In the genomic region with DNA sequence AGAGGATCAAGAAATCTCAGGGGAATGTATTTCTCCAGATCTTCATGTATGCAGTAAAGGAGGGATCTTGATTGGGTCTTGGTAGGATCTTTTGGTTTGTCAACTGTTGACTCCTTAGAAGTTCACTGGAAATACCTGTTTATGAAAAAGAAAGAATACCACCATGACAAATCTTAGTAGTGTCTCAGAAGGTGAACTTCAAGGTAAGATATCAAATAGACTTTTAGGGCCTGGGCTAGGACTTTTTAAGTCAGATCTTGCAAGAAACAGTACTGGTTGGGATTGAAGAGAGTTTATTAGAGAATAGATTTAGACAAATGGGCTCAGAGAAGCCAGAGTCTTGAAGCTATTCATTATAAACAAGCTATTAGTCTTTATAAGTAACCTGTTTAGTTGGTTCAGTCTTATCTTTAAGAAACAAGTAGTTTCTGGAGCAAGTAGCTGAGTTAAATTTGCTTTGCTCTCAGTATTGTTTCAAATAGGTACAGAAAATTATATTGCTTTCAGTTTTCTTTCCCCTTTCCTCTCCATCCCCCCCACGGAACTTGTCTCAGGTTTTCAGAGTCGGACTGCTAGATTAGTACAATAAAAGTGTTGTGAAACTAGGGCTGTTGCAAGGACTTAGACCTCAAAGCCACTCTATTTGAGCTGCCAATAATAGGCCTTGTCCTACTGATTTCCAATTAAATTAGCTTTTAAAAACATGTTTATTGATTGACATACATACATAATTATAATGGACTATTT, we compare ENCODE assay signal across 11 cellular contexts.
DNase-seq lines count a peak whose midpoint lies in the region; ATAC-seq and TF ChIP-seq lines count a peak whose summit lies in the region.
"Had no signal": no experiment of that assay in that cellular context is flagged by ENCODE, and none has a peak within 500 bp of the region (broad histone marks: within the 10 kb centered on the region; RNA-seq: fewer than 3 reads in every experiment).

No MANE protein-coding gene starts in this region.

- peaks cover 12% of the 10 kb centered on the region for H3K27me3 Mint-ChIP-seq in activated naive CD8-positive, alpha-beta T cell treated with anti-CD3 and anti-CD28 coated beads for 36 hours
- peaks cover 3% of the 10 kb centered on the region for H3K27me3 Mint-ChIP-seq in activated naive CD8-positive, alpha-beta T cell treated with anti-CD3 and anti-CD28 coated beads, Interleukin-2, amount 50 U/mL, for 24 hours
- no peaks in the 10 kb centered on the region for H3K27me3 Mint-ChIP-seq in endodermal cell (ENCODE audit: insufficient read depth)

- no peak overlapping the region for H3K27ac ChIP-seq in endodermal cell (ENCODE audit: low read depth, low read length)

- H3K36me3 ChIP-seq in endodermal cell (ENCODE audit: control insufficient read depth, insufficient read depth, low read length), result no peaks in the 10 kb centered on the region

- H3K9ac ChIP-seq in endodermal cell (ENCODE audit: extremely low read depth, low read length, poor library complexity, severe bottlenecking), result no peak overlapping the region

- H3K36me3 Mint-ChIP-seq in activated naive CD8-positive, alpha-beta T cell treated with anti-CD3 and anti-CD28 coated beads for 36 hours, result no peaks in the 10 kb centered on the region
- H3K36me3 Mint-ChIP-seq in activated naive CD8-positive, alpha-beta T cell treated with anti-CD3 and anti-CD28 coated beads, Interleukin-2, amount 50 U/mL, for 24 hours (ENCODE audit: low read depth), result no peaks in the 10 kb centered on the region
- no peaks in the 10 kb centered on the region for H3K36me3 Mint-ChIP-seq in endodermal cell (ENCODE audit: low read depth)

- no peak overlapping the region for H3K4me3 ChIP-seq in endodermal cell (ENCODE audit: low read length)

- no peaks in the 10 kb centered on the region for H3K27me3 ChIP-seq in endodermal cell (ENCODE audit: control insufficient read depth, insufficient read depth, low read length, poor library complexity, severe bottlenecking)

- peaks cover 2% of the 10 kb centered on the region for H3K4me1 Mint-ChIP-seq in activated naive CD8-positive, alpha-beta T cell treated with anti-CD3 and anti-CD28 coated beads for 36 hours
- H3K4me1 Mint-ChIP-seq in activated naive CD8-positive, alpha-beta T cell treated with anti-CD3 and anti-CD28 coated beads, Interleukin-2, amount 50 U/mL, for 24 hours, result peaks cover 6% of the 10 kb centered on the region
- H3K4me1 Mint-ChIP-seq in endodermal cell, result peaks cover 2% of the 10 kb centered on the region

- peak overlapping the region; percentile 66 for H3K27ac Mint-ChIP-seq in activated naive CD8-positive, alpha-beta T cell treated with anti-CD3 and anti-CD28 coated beads for 36 hours
- H3K27ac Mint-ChIP-seq in activated naive CD8-positive, alpha-beta T cell treated with anti-CD3 and anti-CD28 coated beads, Interleukin-2, amount 50 U/mL, for 24 hours, result no peak overlapping the region
- H3K27ac Mint-ChIP-seq in endodermal cell, result no peak overlapping the region

- DNase-seq in activated naive CD8-positive, alpha-beta T cell treated with anti-CD3 and anti-CD28 coated beads for 36 hours, result no peak
- DNase-seq in activated naive CD8-positive, alpha-beta T cell treated with anti-CD3 and anti-CD28 coated beads, Interleukin-2, amount 50 U/mL, for 24 hours, result no peak
- DNase-seq in RPMI8226 (peak; percentile 41), endodermal cell (no peak), cerebellar cortex (ENCODE audit: low spot score) (no peak), NCI-H146 (lab: John Stamatoyannopoulos, UW) (no peak)
- no peak for DNase-seq in central memory CD4-positive, alpha-beta T cell
- DNase-seq: activated effector memory CD4-positive, alpha-beta T cell treated with anti-CD3 and anti-CD28 coated beads, Interleukin-2, amount 50 U/mL, for 16 hours; H7; stimulated activated CD8-positive, alpha-beta memory T cell treated with anti-CD3 and anti-CD28 coated beads, Interleukin-4, amount 100 ng/mL, for 48 hours had no signal

- no peaks in the 10 kb centered on the region for H3K4me1 ChIP-seq in endodermal cell (ENCODE audit: control insufficient read depth, insufficient read depth, low read length)

- no peaks in the 10 kb centered on the region for H3K9me3 Mint-ChIP-seq in activated naive CD8-positive, alpha-beta T cell treated with anti-CD3 and anti-CD28 coated beads for 36 hours
- no peaks in the 10 kb centered on the region for H3K9me3 Mint-ChIP-seq in activated naive CD8-positive, alpha-beta T cell treated with anti-CD3 and anti-CD28 coated beads, Interleukin-2, amount 50 U/mL, for 24 hours
- H3K9me3 Mint-ChIP-seq in endodermal cell, result peaks cover 4% of the 10 kb centered on the region

- WGBS in endodermal cell (ENCODE audit: insufficient coverage in 1 of 2, insufficient read length in 1 of 2), 2 experiments, result 94% methylated on average over 2 of the region's 2 CpGs; no CpG with 5 or more reads in 1 of the 2 experiments

- H3K4me3 Mint-ChIP-seq in activated naive CD8-positive, alpha-beta T cell treated with anti-CD3 and anti-CD28 coated beads for 36 hours, result no peak overlapping the region
- no peak overlapping the region for H3K4me3 Mint-ChIP-seq in activated naive CD8-positive, alpha-beta T cell treated with anti-CD3 and anti-CD28 coated beads, Interleukin-2, amount 50 U/mL, for 24 hours
- no peak overlapping the region for H3K4me3 Mint-ChIP-seq in endodermal cell

- no peaks in the 10 kb centered on the region for H3K9me3 ChIP-seq in endodermal cell (ENCODE audit: control insufficient read depth, low read length)

- TF ChIP-seq CTCF in endodermal cell (conservative IDR thresholded peaks at IDR 0.05), result no peak

- ATAC-seq in activated naive CD8-positive, alpha-beta T cell treated with anti-CD3 and anti-CD28 coated beads, Interleukin-2, amount 50 U/mL, for 24 hours, result no peak
- peak; percentile 96 for ATAC-seq in HG03045 (IDR thresholded peaks at IDR 0.05; ENCODE audit: unreplicated experiment)
